19 cellular contexts compared by ENCODE assay signal in genomic region chr3:122929188-122929465, GRCh38.
DNase-seq lines count a peak whose midpoint lies in the region; ATAC-seq and TF ChIP-seq lines count a peak whose summit lies in the region.
"Had no signal": no experiment of that assay in that cellular context is flagged by ENCODE, and none has a peak within 500 bp of the region (broad histone marks: within the 10 kb centered on the region; RNA-seq: fewer than 3 reads in every experiment).

No MANE protein-coding gene starts in this region.

- no peak overlapping the region for H3K27ac Mint-ChIP-seq in activated naive CD8-positive, alpha-beta T cell treated with anti-CD3 and anti-CD28 coated beads, Interleukin-2, amount 10 ng/mL, durations not matched to agents 7 days and 5 days
- H3K27ac Mint-ChIP-seq in activated naive CD8-positive, alpha-beta T cell treated with anti-CD3 and anti-CD28 coated beads for 36 hours = no peak overlapping the region
- H3K27ac Mint-ChIP-seq in brain = peak overlapping the region in 4 of 5 experiments; percentile 33 to 92 (median 72)

- no peak overlapping the region for H3K4me3 ChIP-seq in BE2C (ENCODE audit: low read depth, low read length)
- H3K4me3 ChIP-seq: A549, BLaER1, GM23248, HAP-1 had no signal

- peaks cover 18% of the 10 kb centered on the region for H3K4me1 ChIP-seq in BE2C
- H3K4me1 ChIP-seq: A549, HAP-1 had no signal

- POLR2A ChIA-PET in activated naive CD8-positive, alpha-beta T cell treated with anti-CD3 and anti-CD28 coated beads, Interleukin-2, amount 10 ng/mL, durations not matched to agents 7 days and 5 days (lab: Charles Lee) = no interaction called here

- no peak overlapping the region for H3K4me3 Mint-ChIP-seq in activated naive CD8-positive, alpha-beta T cell treated with anti-CD3 and anti-CD28 coated beads, Interleukin-2, amount 10 ng/mL, durations not matched to agents 7 days and 5 days
- H3K4me3 Mint-ChIP-seq in activated naive CD8-positive, alpha-beta T cell treated with anti-CD3 and anti-CD28 coated beads for 36 hours = no peak overlapping the region
- no peak overlapping the region for H3K4me3 Mint-ChIP-seq in brain
- H3K4me3 Mint-ChIP-seq: CD14-positive monocyte; CD4-positive, alpha-beta memory T cell had no signal

- H3K36me3 Mint-ChIP-seq in activated naive CD8-positive, alpha-beta T cell treated with anti-CD3 and anti-CD28 coated beads, Interleukin-2, amount 10 ng/mL, durations not matched to agents 7 days and 5 days = no peaks in the 10 kb centered on the region
- no peaks in the 10 kb centered on the region for H3K36me3 Mint-ChIP-seq in activated naive CD8-positive, alpha-beta T cell treated with anti-CD3 and anti-CD28 coated beads for 36 hours
- peaks cover 16% of the 10 kb centered on the region for H3K36me3 Mint-ChIP-seq in brain
- H3K36me3 Mint-ChIP-seq: CD14-positive monocyte; CD4-positive, alpha-beta memory T cell had no signal

- H3K36me3 ChIP-seq in BE2C = no peaks in the 10 kb centered on the region
- H3K36me3 ChIP-seq: BLaER1, HAP-1 had no signal

- intact Hi-C loops in sciatic nerve (cut with DNase I) = no loop called here

- H3K27me3 ChIP-seq in BE2C = no peaks in the 10 kb centered on the region
- H3K27me3 ChIP-seq: BLaER1 had no signal

- H3K4me1 Mint-ChIP-seq in activated naive CD8-positive, alpha-beta T cell treated with anti-CD3 and anti-CD28 coated beads, Interleukin-2, amount 10 ng/mL, durations not matched to agents 7 days and 5 days = no peaks in the 10 kb centered on the region
- no peaks in the 10 kb centered on the region for H3K4me1 Mint-ChIP-seq in activated naive CD8-positive, alpha-beta T cell treated with anti-CD3 and anti-CD28 coated beads for 36 hours
- peaks cover 17% of the 10 kb centered on the region for H3K4me1 Mint-ChIP-seq in brain
- H3K4me1 Mint-ChIP-seq: CD14-positive monocyte; CD4-positive, alpha-beta memory T cell had no signal

- H3K9me3 ChIP-seq in BE2C = no peaks in the 10 kb centered on the region
- H3K9me3 ChIP-seq: A549, BLaER1, HAP-1 had no signal

- peak; percentile 11 for DNase-seq in activated naive CD8-positive, alpha-beta T cell treated with anti-CD3 and anti-CD28 coated beads, Interleukin-2, amount 10 ng/mL, durations not matched to agents 7 days and 5 days
- no peak for DNase-seq in activated naive CD8-positive, alpha-beta T cell treated with anti-CD3 and anti-CD28 coated beads for 36 hours
- DNase-seq in BE2C (peak; percentile 47), sciatic nerve (ENCODE audit: low spot score) (no peak), iPS-NIHi7 (ENCODE audit: extremely low spot score) (no peak)
- DNase-seq: AML-193; Calu3; CD4-positive, alpha-beta memory T cell; DMS79 treated with DMSO at 0.1 percent for 48 hours; GF-D8; GM23248; IMR-90 had no signal

- TF ChIP-seq CTCF in BE2C (IDR thresholded peaks at IDR 0.05; ENCODE audit: low read depth, low read length) (no peak), brain (conservative IDR thresholded peaks at IDR 0.05) (no peak)

- no peaks in the 10 kb centered on the region for H3K9me3 Mint-ChIP-seq in activated naive CD8-positive, alpha-beta T cell treated with anti-CD3 and anti-CD28 coated beads, Interleukin-2, amount 10 ng/mL, durations not matched to agents 7 days and 5 days
- no peaks in the 10 kb centered on the region for H3K9me3 Mint-ChIP-seq in activated naive CD8-positive, alpha-beta T cell treated with anti-CD3 and anti-CD28 coated beads for 36 hours
- no peaks in the 10 kb centered on the region for H3K9me3 Mint-ChIP-seq in brain
- H3K9me3 Mint-ChIP-seq: CD14-positive monocyte; CD4-positive, alpha-beta memory T cell had no signal

- ATAC-seq in activated naive CD8-positive, alpha-beta T cell treated with anti-CD3 and anti-CD28 coated beads, Interleukin-2, amount 10 ng/mL, durations not matched to agents 7 days and 5 days (ENCODE audit: low read depth) = no peak
- ATAC-seq in sciatic nerve (peak; percentile 29), HG02571 (IDR thresholded peaks at IDR 0.05; ENCODE audit: unreplicated experiment) (no peak), GM21825 (IDR thresholded peaks at IDR 0.05; ENCODE audit: unreplicated experiment) (no peak)

- H3K27me3 Mint-ChIP-seq in activated naive CD8-positive, alpha-beta T cell treated with anti-CD3 and anti-CD28 coated beads, Interleukin-2, amount 10 ng/mL, durations not matched to agents 7 days and 5 days = peaks cover 30% of the 10 kb centered on the region
- no peaks in the 10 kb centered on the region for H3K27me3 Mint-ChIP-seq in activated naive CD8-positive, alpha-beta T cell treated with anti-CD3 and anti-CD28 coated beads for 36 hours
- peaks cover 4% of the 10 kb centered on the region for H3K27me3 Mint-ChIP-seq in brain

Comparison
In these comparisons a context has a peak if more than half of its experiments do, and no peak if none do; other contexts are left out.
1. DNase-seq: peak in activated naive CD8-positive, alpha-beta T cell treated with anti-CD3 and anti-CD28 coated beads, Interleukin-2, amount 10 ng/mL, durations not matched to agents 7 days and 5 days (single experiment) and BE2C (single experiment); none in activated naive CD8-positive, alpha-beta T cell treated with anti-CD3 and anti-CD28 coated beads for 36 hours (single experiment), sciatic nerve (single experiment) and iPS-NIHi7 (single experiment).
2. H3K27ac Mint-ChIP-seq: peak in brain (4 of 5); none in activated naive CD8-positive, alpha-beta T cell treated with anti-CD3 and anti-CD28 coated beads, Interleukin-2, amount 10 ng/mL, durations not matched to agents 7 days and 5 days (single experiment) and activated naive CD8-positive, alpha-beta T cell treated with anti-CD3 and anti-CD28 coated beads for 36 hours (single experiment).